Comparison of ENCODE assay signal across 14 cellular contexts in the genomic region with DNA sequence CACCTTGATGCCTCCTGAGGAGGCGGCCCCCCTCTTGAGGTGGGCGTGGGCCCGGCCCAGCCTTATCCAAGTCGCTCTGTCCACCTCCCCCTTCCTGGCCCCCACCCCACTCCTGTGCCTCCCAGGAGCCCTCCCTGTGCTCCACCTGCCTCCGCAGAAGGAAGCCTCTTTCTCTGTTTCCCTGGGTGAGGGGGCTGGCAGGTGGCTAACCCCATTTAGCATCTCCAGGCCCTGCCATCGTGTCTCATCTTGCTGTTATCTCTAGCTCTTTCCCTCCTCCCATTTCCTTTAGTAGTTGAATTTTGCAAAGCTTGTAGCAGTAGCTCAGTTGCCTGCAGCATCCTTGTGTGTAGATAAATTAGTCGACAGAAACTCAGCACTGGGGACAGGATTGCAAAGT. TPM values are rescaled to one million over a fixed set of nuclear protein-coding genes. Genes with fewer than 3 reads are reported as not detected.
DNase-seq lines count a peak whose midpoint lies in the region; ATAC-seq and TF ChIP-seq lines count a peak whose summit lies in the region.
"Had no signal": no experiment of that assay in that cellular context is flagged by ENCODE, and none has a peak within 500 bp of the region (broad histone marks: within the 10 kb centered on the region; RNA-seq: fewer than 3 reads in every experiment).

No MANE protein-coding gene starts in this region.

- TF ChIP-seq CTCF in Panc1 (IDR thresholded peaks at IDR 0.05) (no peak), endothelial cell (IDR thresholded peaks at IDR 0.05; ENCODE audit: unreplicated experiment) (no peak), H9 (conservative IDR thresholded peaks at IDR 0.05) (no peak)

- BruUV-seq in Panc1 (replicated peaks; lab: Mats Ljungman, UMichigan), result TSS peak; percentile 54

- no peaks in the 10 kb centered on the region for H3K79me1 ChIP-seq in H9 (ENCODE audit: insufficient read depth, low read depth, low read length, poor library complexity, severe bottlenecking)

- H3K27me3 ChIP-seq in Panc1 (ENCODE audit: control insufficient read depth, insufficient read depth, low read length) (no peaks in the 10 kb centered on the region), H9 (ENCODE audit: insufficient read depth, low read length) (peaks cover 2% of the 10 kb centered on the region; the same call in 1 of the 2 replicates)

- H3K9me3 ChIP-seq in Panc1 (ENCODE audit: control insufficient read depth, insufficient read depth, low read depth, low read length) (no peaks in the 10 kb centered on the region), H9 (ENCODE audit: control insufficient read depth, low read depth, low read length) (no peaks in the 10 kb centered on the region)
- H3K9me3 ChIP-seq: A549 had no signal

- no peak overlapping the region for H3K4me3 ChIP-seq in Panc1 (ENCODE audit: low read depth in 2 of 2, low read length in 2 of 2)
- H3K4me3 ChIP-seq: A549 had no signal

- H3K36me3 Mint-ChIP-seq in endothelial cell (ENCODE audit: low read depth, unreplicated experiment) (peaks cover 33% of the 10 kb centered on the region), H9 (ENCODE audit: insufficient read depth in 1 of 3, low read depth in 3 of 3) (peaks cover 28 to 47% (median 45%) of the 10 kb centered on the region in 3 experiments)
- H3K36me3 Mint-ChIP-seq in stimulated activated effector memory CD8-positive, alpha-beta T cell treated with anti-CD3 and anti-CD28 coated beads, Interleukin-12 subunit alpha, Interleukin-12 subunit beta, amount 100 ng/mL, for 72 hours, result peaks cover 96% of the 10 kb centered on the region

- no peak overlapping the region for H4K91ac ChIP-seq in H9 (ENCODE audit: insufficient read length, low read depth, low read length)

- no peaks in the 10 kb centered on the region for H3K23me2 ChIP-seq in H9 (ENCODE audit: insufficient read length, low read depth, low read length, poor library complexity, severe bottlenecking)

- H3K18ac ChIP-seq in H9 (ENCODE audit: insufficient read length, low read depth, low read length), result no peak overlapping the region

- POLR2A ChIA-PET in Panc1 (lab: Charles Lee), result interaction anchor here (0.5 kb wide), 1 partner anchor 285 kb away, joined by 3 read pairs; no protein-coding TSS in a partner anchor

- in situ Hi-C loops in Panc1 (cut with HindIII; ENCODE audit: low pct_unique_long_range_greater_than_20kb, low sequenced_read_pairs), result no loop called here

- H3K79me2 ChIP-seq in H9 (ENCODE audit: insufficient read depth, low read length), result no peaks in the 10 kb centered on the region

- H2BK120ac ChIP-seq in H9 (ENCODE audit: low read depth, low read length, poor library complexity, severe bottlenecking), result no peak overlapping the region

- H3K27me3 Mint-ChIP-seq in stimulated activated naive CD8-positive, alpha-beta T cell treated with anti-CD3 and anti-CD28 coated beads, Interleukin-15, amount 100 ng/mL, for 72 hours, result no peaks in the 10 kb centered on the region
- H3K27me3 Mint-ChIP-seq in endothelial cell (ENCODE audit: unreplicated experiment), result peaks cover 2% of the 10 kb centered on the region
- H3K27me3 Mint-ChIP-seq in H9 (ENCODE audit: low read depth), result peaks cover 22% of the 10 kb centered on the region

- no peak overlapping the region for H2BK15ac ChIP-seq in H9 (ENCODE audit: low read depth, low read length)

- no peaks in the 10 kb centered on the region for H3K9me3 Mint-ChIP-seq in stimulated activated naive CD8-positive, alpha-beta T cell treated with anti-CD3 and anti-CD28 coated beads, Interleukin-15, amount 100 ng/mL, for 72 hours
- H3K9me3 Mint-ChIP-seq in endothelial cell (ENCODE audit: unreplicated experiment), result no peaks in the 10 kb centered on the region
- no peaks in the 10 kb centered on the region for H3K9me3 Mint-ChIP-seq in stimulated activated effector memory CD8-positive, alpha-beta T cell treated with anti-CD3 and anti-CD28 coated beads, Interleukin-12 subunit alpha, Interleukin-12 subunit beta, amount 100 ng/mL, for 72 hours
- H3K9me3 Mint-ChIP-seq in H9, result no peaks in the 10 kb centered on the region
- H3K9me3 Mint-ChIP-seq: CD8-positive, alpha-beta T cell; HFFc6 had no signal

- no peak overlapping the region for H4K8ac ChIP-seq in H9 (replicated peaks; ENCODE audit: insufficient read length, low read depth, low read length)

- H2BK20ac ChIP-seq in H9 (ENCODE audit: low read depth, low read length, poor library complexity, severe bottlenecking), result no peak overlapping the region

- CTCF ChIA-PET in Panc1 (lab: Charles Lee), result no interaction called here

- H3K27ac Mint-ChIP-seq in stimulated activated naive CD8-positive, alpha-beta T cell treated with anti-CD3 and anti-CD28 coated beads, Interleukin-15, amount 100 ng/mL, for 72 hours, result peak overlapping the region; percentile 13 to 28
- H3K27ac Mint-ChIP-seq in endothelial cell (ENCODE audit: unreplicated experiment) (no peak overlapping the region), H9 (peak overlapping the region in 1 of 3 experiments; percentile 10; a peak in 1 of 7 replicates)
- H3K27ac Mint-ChIP-seq in stimulated activated effector memory CD8-positive, alpha-beta T cell treated with anti-CD3 and anti-CD28 coated beads, Interleukin-12 subunit alpha, Interleukin-12 subunit beta, amount 100 ng/mL, for 72 hours, result peak overlapping the region; percentile 54
- H3K27ac Mint-ChIP-seq: CD8-positive, alpha-beta T cell; HFFc6 had no signal

- no CpG with 5 or more reads among the region's 7 CpGs for WGBS in H9 (ENCODE audit: extremely low coverage, insufficient read length, low lambda C conversion rate)

- H3K27ac ChIP-seq in Panc1 (ENCODE audit: low read length), result no peak overlapping the region
- H3K27ac ChIP-seq in H9 (ENCODE audit: insufficient read length, low read depth, low read length), result no peak overlapping the region
- H3K27ac ChIP-seq: A549 had no signal

- no peak overlapping the region for H3K4me3 Mint-ChIP-seq in stimulated activated naive CD8-positive, alpha-beta T cell treated with anti-CD3 and anti-CD28 coated beads, Interleukin-15, amount 100 ng/mL, for 72 hours
- H3K4me3 Mint-ChIP-seq in endothelial cell (ENCODE audit: unreplicated experiment) (peak overlapping the region; percentile 62), H9 (no peak overlapping the region)
- H3K4me3 Mint-ChIP-seq in stimulated activated effector memory CD8-positive, alpha-beta T cell treated with anti-CD3 and anti-CD28 coated beads, Interleukin-12 subunit alpha, Interleukin-12 subunit beta, amount 100 ng/mL, for 72 hours, result no peak overlapping the region
- H3K4me3 Mint-ChIP-seq: CD14-positive monocyte; CD8-positive, alpha-beta T cell; HFFc6 had no signal

- H3K4ac ChIP-seq in H9 (ENCODE audit: low read depth, low read length), result no peak overlapping the region

- DNase-seq in stimulated activated naive CD8-positive, alpha-beta T cell treated with anti-CD3 and anti-CD28 coated beads, Interleukin-15, amount 100 ng/mL, for 72 hours, result no peak
- DNase-seq in stimulated activated naive CD8-positive, alpha-beta T cell treated with anti-CD3 and anti-CD28 coated beads, Interleukin-15, Interleukin-2, amounts not matched to agents 100 U/mL and 50 U/mL, for 24 hours, result no peak
- no peak for DNase-seq in Panc1 (ENCODE audit: low read depth, low spot score)
- DNase-seq in endothelial cell (ENCODE audit: low spot score), result no peak
- DNase-seq in stimulated activated effector memory CD8-positive, alpha-beta T cell treated with anti-CD3 and anti-CD28 coated beads, Interleukin-12 subunit alpha, Interleukin-12 subunit beta, amount 100 ng/mL, for 72 hours (ENCODE audit: low spot score in 2 of 2), result no peak
- no peak for DNase-seq in H9
- no peak for DNase-seq in DMS 273 (lab: John Stamatoyannopoulos, UW; ENCODE audit: unreplicated experiment)
- DNase-seq: CD8-positive, alpha-beta T cell; COR-L47; HCEC 1CT; HFFc6 had no signal

- peaks cover 78% of the 10 kb centered on the region for H3K4me1 Mint-ChIP-seq in stimulated activated naive CD8-positive, alpha-beta T cell treated with anti-CD3 and anti-CD28 coated beads, Interleukin-15, amount 100 ng/mL, for 72 hours
- H3K4me1 Mint-ChIP-seq in endothelial cell (ENCODE audit: unreplicated experiment), result peaks cover 4% of the 10 kb centered on the region
- peaks cover 55% of the 10 kb centered on the region for H3K4me1 Mint-ChIP-seq in stimulated activated effector memory CD8-positive, alpha-beta T cell treated with anti-CD3 and anti-CD28 coated beads, Interleukin-12 subunit alpha, Interleukin-12 subunit beta, amount 100 ng/mL, for 72 hours
- peaks cover 8 to 16% of the 10 kb centered on the region in 2 experiments for H3K4me1 Mint-ChIP-seq in H9

- no peak overlapping the region for H2AFZ ChIP-seq in H9 (ENCODE audit: low read length)

- H2BK5ac ChIP-seq in H9 (ENCODE audit: insufficient read length, low read length), result no peak overlapping the region

- H3T11ph ChIP-seq in H9 (ENCODE audit: low read length), result no peak overlapping the region

- no peaks in the 10 kb centered on the region for H3K4me1 ChIP-seq in Panc1 (ENCODE audit: control insufficient read depth, insufficient read depth, low read length)
- no peaks in the 10 kb centered on the region for H3K4me1 ChIP-seq in H9 (ENCODE audit: insufficient read depth, low read length)

- no peak overlapping the region for H3K23ac ChIP-seq in H9 (ENCODE audit: insufficient read length, low read depth, low read length)

- no peak for ATAC-seq in stimulated activated naive CD8-positive, alpha-beta T cell treated with anti-CD3 and anti-CD28 coated beads, Interleukin-15, amount 100 ng/mL, for 72 hours
- ATAC-seq in stimulated activated naive CD8-positive, alpha-beta T cell treated with anti-CD3 and anti-CD28 coated beads, Interleukin-15, Interleukin-2, amounts not matched to agents 100 U/mL and 50 U/mL, for 24 hours, result no peak
- ATAC-seq in Panc1 (no peak), HG02642 (IDR thresholded peaks at IDR 0.05; ENCODE audit: poor library complexity, unreplicated experiment) (no peak)
- no peak for ATAC-seq in stimulated activated effector memory CD8-positive, alpha-beta T cell treated with anti-CD3 and anti-CD28 coated beads, Interleukin-12 subunit alpha, Interleukin-12 subunit beta, amount 100 ng/mL, for 72 hours
- ATAC-seq: A549; CD8-positive, alpha-beta T cell had no signal

- no peak overlapping the region for H3K56ac ChIP-seq in H9 (ENCODE audit: insufficient read length, low read depth, low read length)

- H2AK5ac ChIP-seq in H9 (ENCODE audit: insufficient read length, low read length), result no peak overlapping the region

- intact Hi-C loops in Panc1 (cut with micrococcal nuclease; ENCODE audit: unreplicated experiment), result no loop called here

- no peak overlapping the region for H3K9ac ChIP-seq in H9 (ENCODE audit: extremely low read depth, insufficient read length, low read length)

- peaks cover 2% of the 10 kb centered on the region for H3K36me3 ChIP-seq in Panc1 (ENCODE audit: control insufficient read depth, insufficient read depth, low read length)

- H4K20me1 ChIP-seq in H9 (ENCODE audit: control insufficient read depth, insufficient read depth, insufficient read length), result no peaks in the 10 kb centered on the region

- no peak overlapping the region for H2BK12ac ChIP-seq in H9 (ENCODE audit: insufficient read length, low read depth, low read length)

- H3K4me2 ChIP-seq in H9 (ENCODE audit: insufficient read depth, insufficient read length, low read length), result no peak overlapping the region
- H3K4me2 ChIP-seq: A549 had no signal

- no peak overlapping the region for H4K5ac ChIP-seq in H9 (ENCODE audit: insufficient read length, low read depth, low read length)

- H3K14ac ChIP-seq in H9 (ENCODE audit: insufficient read depth, low read length), result no peak overlapping the region

RNA-seq across cellular contexts. Expression of a gene that starts 7.2 kb away (rescaled TPM):
- total RNA-seq in Panc1 (2021; ENCODE audit: unreplicated experiment) (143 TPM), endothelial cell (ENCODE audit: unreplicated experiment) (153 TPM), H9 (2021) (63.4 and 67.2 TPM in 2 replicates)
- polyA plus RNA-seq in Panc1 (2012; ENCODE audit: insufficient read length), result 261 TPM
